ENCODE assay signal across 1 cellular context in the genomic region with DNA sequence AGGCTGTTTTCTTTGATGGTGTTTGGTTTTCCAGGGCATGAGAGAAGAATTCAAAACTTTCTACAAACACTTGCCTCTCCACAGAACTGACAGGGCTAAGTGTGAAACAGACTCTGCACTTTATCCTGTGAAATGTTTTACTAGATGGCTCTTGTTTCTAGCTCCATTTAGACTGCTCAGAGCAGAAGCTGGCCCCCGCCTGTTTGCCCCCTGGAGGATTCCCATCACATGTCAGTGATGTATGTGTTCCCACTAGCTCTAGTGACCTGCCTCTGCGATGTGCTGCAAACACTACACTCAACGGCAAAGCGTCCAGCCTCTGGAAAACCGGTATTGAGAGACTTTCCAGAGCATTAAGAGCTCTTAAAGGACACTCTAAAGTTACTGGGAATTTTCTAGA.
TF ChIP-seq lines count a peak whose summit lies in the region.

No MANE protein-coding gene starts in this region.

TF ChIP-seq in GM23338, 12 proteins besides CTCF, POLR2A, EP300 and RAD21 (continued from another document):
- TF ChIP-seq, protein P1, sequence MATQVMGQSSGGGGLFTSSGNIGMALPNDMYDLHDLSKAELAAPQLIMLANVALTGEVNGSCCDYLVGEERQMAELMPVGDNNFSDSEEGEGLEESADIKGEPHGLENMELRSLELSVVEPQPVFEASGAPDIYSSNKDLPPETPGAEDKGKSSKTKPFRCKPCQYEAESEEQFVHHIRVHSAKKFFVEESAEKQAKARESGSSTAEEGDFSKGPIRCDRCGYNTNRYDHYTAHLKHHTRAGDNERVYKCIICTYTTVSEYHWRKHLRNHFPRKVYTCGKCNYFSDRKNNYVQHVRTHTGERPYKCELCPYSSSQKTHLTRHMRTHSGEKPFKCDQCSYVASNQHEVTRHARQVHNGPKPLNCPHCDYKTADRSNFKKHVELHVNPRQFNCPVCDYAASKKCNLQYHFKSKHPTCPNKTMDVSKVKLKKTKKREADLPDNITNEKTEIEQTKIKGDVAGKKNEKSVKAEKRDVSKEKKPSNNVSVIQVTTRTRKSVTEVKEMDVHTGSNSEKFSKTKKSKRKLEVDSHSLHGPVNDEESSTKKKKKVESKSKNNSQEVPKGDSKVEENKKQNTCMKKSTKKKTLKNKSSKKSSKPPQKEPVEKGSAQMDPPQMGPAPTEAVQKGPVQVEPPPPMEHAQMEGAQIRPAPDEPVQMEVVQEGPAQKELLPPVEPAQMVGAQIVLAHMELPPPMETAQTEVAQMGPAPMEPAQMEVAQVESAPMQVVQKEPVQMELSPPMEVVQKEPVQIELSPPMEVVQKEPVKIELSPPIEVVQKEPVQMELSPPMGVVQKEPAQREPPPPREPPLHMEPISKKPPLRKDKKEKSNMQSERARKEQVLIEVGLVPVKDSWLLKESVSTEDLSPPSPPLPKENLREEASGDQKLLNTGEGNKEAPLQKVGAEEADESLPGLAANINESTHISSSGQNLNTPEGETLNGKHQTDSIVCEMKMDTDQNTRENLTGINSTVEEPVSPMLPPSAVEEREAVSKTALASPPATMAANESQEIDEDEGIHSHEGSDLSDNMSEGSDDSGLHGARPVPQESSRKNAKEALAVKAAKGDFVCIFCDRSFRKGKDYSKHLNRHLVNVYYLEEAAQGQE (IDR thresholded peaks at IDR 0.05; ENCODE audit: unreplicated experiment): no peak
- TF ChIP-seq, protein P2, sequence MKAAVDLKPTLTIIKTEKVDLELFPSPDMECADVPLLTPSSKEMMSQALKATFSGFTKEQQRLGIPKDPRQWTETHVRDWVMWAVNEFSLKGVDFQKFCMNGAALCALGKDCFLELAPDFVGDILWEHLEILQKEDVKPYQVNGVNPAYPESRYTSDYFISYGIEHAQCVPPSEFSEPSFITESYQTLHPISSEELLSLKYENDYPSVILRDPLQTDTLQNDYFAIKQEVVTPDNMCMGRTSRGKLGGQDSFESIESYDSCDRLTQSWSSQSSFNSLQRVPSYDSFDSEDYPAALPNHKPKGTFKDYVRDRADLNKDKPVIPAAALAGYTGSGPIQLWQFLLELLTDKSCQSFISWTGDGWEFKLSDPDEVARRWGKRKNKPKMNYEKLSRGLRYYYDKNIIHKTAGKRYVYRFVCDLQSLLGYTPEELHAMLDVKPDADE (IDR thresholded peaks at IDR 0.05): no peak
- no peak for TF ChIP-seq ZNF331 (CRISPR knock-in tag; IDR thresholded peaks at IDR 0.05; ENCODE audit: low read depth)
- no peak for TF ChIP-seq EZH2 (IDR thresholded peaks at IDR 0.05; ENCODE audit: low read depth, unreplicated experiment)
- no peak for TF ChIP-seq POLR2AphosphoS5 (IDR thresholded peaks at IDR 0.05; ENCODE audit: low read depth)
- TF ChIP-seq EZH2phosphoT487 (IDR thresholded peaks at IDR 0.05; ENCODE audit: unreplicated experiment): no peak
- TF ChIP-seq ZNF114 (CRISPR knock-in tag; IDR thresholded peaks at IDR 0.05): no peak
- no peak for TF ChIP-seq STAT1 (IDR thresholded peaks at IDR 0.05; ENCODE audit: unreplicated experiment)
- no peak for TF ChIP-seq CREB1 (CRISPR knock-in tag; IDR thresholded peaks at IDR 0.05; ENCODE audit: low read depth)
